In the genomic region with DNA sequence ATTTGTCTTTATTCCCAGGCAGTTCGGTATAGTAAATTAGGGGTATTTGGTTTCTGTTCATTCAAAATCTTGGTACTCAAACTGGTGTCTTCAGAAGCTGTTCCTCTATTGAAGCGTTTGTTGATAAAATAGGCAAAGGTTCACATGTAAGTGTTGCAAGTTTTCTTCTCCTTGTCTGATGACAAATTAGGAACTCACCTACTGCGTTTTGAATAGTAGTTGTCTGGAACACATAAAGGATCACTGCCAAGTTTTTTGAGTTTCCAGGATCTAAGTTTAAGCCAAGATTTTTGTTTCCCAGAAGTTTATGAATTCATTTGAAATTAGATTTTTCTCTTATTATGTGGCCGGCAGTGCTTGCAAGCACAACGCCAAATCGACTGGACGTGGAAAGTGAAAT, we compare ENCODE assay signal across 17 cellular contexts.
DNase-seq lines count a peak whose midpoint lies in the region; ATAC-seq and TF ChIP-seq lines count a peak whose summit lies in the region.
"Had no signal": no experiment of that assay in that cellular context is flagged by ENCODE, and none has a peak within 500 bp of the region (broad histone marks: within the 10 kb centered on the region; RNA-seq: fewer than 3 reads in every experiment).

No MANE protein-coding gene starts in this region.

- H3K27ac ChIP-seq in gastroesophageal sphincter, result peak overlapping the region in 2 of 4 donors; percentile 8 to 48
- peak overlapping the region; percentile 32 for H3K27ac ChIP-seq in subcutaneous abdominal adipose tissue (ENCODE audit: low read depth, low read length)

- DNase-seq in CD1c-positive myeloid dendritic cell (ENCODE audit: extremely low spot score) (peak; percentile 11), fibroblast of mammary gland (ENCODE audit: low read depth) (peak; percentile 28), DMS114 treated with DMSO at 0.1 percent for 48 hours (lab: John Stamatoyannopoulos, UW; ENCODE audit: unreplicated experiment) (no peak), NCI-H2171 (lab: John Stamatoyannopoulos, UW) (no peak)
- DNase-seq: C1 segment of cervical spinal cord; Caco-2; CD4-positive, CD25-positive, alpha-beta regulatory T cell; CD8-positive, alpha-beta T cell; DMS79; EL; GDM1; H9 had no signal

- TF ChIP-seq POLR2A in gastroesophageal sphincter (IDR thresholded peaks at IDR 0.05), result no peak

- TF ChIP-seq CTCF in fibroblast of mammary gland (conservative IDR thresholded peaks at IDR 0.05; ENCODE audit: control insufficient read depth, insufficient read depth, low read depth, low read length) (no peak), gastroesophageal sphincter (IDR thresholded peaks at IDR 0.05) (no peak)

- H3K9me3 ChIP-seq in gastroesophageal sphincter (no peaks in the 10 kb centered on the region), subcutaneous abdominal adipose tissue (ENCODE audit: control insufficient read depth in 5 of 5, low read length in 5 of 5) (no peaks in the 10 kb centered on the region)
- H3K9me3 ChIP-seq: Caco-2 had no signal

- 20 to 24% methylated on average over 6 to 7 of the region's 7 CpGs for WGBS in gastroesophageal sphincter (ENCODE audit: low coverage in 1 of 2), 2 donors

- H3K27me3 ChIP-seq in gastroesophageal sphincter (no peaks in the 10 kb centered on the region), subcutaneous abdominal adipose tissue (ENCODE audit: control insufficient read depth in 5 of 5, insufficient read depth in 4 of 5, low read length in 5 of 5) (no peaks in the 10 kb centered on the region)

- H3K4me1 ChIP-seq in gastroesophageal sphincter (peaks cover 0 to 16% (median 0%) of the 10 kb centered on the region in 3 donors), subcutaneous abdominal adipose tissue (ENCODE audit: control insufficient read depth in 5 of 5, insufficient read depth in 5 of 5, low read length in 5 of 5) (peaks cover 0 to 24% (median 8%) of the 10 kb centered on the region in 5 donors)

- no peaks in the 10 kb centered on the region for H3K36me3 ChIP-seq in gastroesophageal sphincter
- peaks cover 0 to 7% (median 0%) of the 10 kb centered on the region in 5 donors for H3K36me3 ChIP-seq in subcutaneous abdominal adipose tissue (ENCODE audit: control insufficient read depth in 5 of 5, insufficient read depth in 5 of 5, low read length in 5 of 5)

- H3K9ac ChIP-seq in subcutaneous abdominal adipose tissue (ENCODE audit: low read length in 5 of 5), result no peak overlapping the region

- TF ChIP-seq EP300 in gastroesophageal sphincter (IDR thresholded peaks at IDR 0.05), result no peak

- ATAC-seq in gastroesophageal sphincter, result peak; percentile 53
- ATAC-seq: CD8-positive, alpha-beta T cell; GM12878; GM23338; HCT116 had no signal

- H3K4me3 ChIP-seq in fibroblast of mammary gland (ENCODE audit: control insufficient read depth, low read depth, low read length), result no peak overlapping the region
- H3K4me3 ChIP-seq in gastroesophageal sphincter, result no peak overlapping the region
- H3K4me3 ChIP-seq in subcutaneous abdominal adipose tissue (ENCODE audit: low read depth in 1 of 5, low read length in 5 of 5), result no peak overlapping the region
- H3K4me3 ChIP-seq: GM12878, GM23338 had no signal

Comparison
In these comparisons a context has a peak if more than half of its experiments do, and no peak if none do; other contexts are left out.
1. DNase-seq: peak in CD1c-positive myeloid dendritic cell (single experiment) and fibroblast of mammary gland (single experiment); none in DMS114 treated with DMSO at 0.1 percent for 48 hours (single experiment) and NCI-H2171 (single experiment).